ENCODE assay signal across 6 cellular contexts in the genomic region with DNA sequence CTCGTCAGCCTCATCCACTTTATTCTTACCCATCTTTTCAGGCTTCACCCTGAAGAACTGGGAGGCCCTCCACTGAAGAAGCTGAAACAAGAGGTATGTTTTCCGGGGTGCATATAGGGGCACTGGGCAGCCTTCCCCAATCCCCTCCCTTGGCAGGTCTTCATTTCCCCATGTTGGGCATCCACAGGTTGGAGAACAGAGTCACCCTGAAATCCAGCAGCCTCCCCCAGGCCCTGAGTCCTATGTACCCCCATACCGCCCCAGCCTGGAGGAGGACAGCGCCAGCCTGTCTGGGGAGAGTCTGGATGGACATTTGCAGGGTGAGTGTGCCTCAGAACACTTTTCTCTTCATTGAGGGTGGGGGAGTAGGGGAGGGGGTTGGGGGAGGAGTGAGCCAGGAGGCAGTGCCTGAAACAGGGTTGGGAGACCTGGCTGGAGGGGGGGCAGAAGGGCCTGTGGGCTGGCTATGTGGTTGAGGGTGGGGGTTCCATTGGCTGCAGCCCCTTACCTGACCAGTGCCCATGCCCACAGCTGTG. TPM values are rescaled to one million over a fixed set of nuclear protein-coding genes. Genes with fewer than 3 reads are reported as not detected.
DNase-seq lines count a peak whose midpoint lies in the region; TF ChIP-seq lines count a peak whose summit lies in the region.

No MANE protein-coding gene starts in this region.

- peak; percentile 61 for DNase-seq in activated CD8-positive, alpha-beta memory T cell treated with anti-CD3 and anti-CD28 coated beads for 24 hours
- no peak for DNase-seq in activated CD8-positive, alpha-beta memory T cell treated with anti-CD3 and anti-CD28 coated beads, Interleukin-2, amount 50 U/mL, for 4 hours
- DNase-seq in endothelial cell (ENCODE audit: low spot score) (no peak), GM03348 (ENCODE audit: low spot score) (no peak), DMS 273 (lab: John Stamatoyannopoulos, UW; ENCODE audit: unreplicated experiment) (no peak)

- peak overlapping the region; percentile 25 for H3K27ac ChIP-seq in temporal lobe (ENCODE audit: low read depth, low read length)

- peaks cover 29% of the 10 kb centered on the region for H3K4me1 Mint-ChIP-seq in endothelial cell (ENCODE audit: unreplicated experiment)

- peaks cover 34% of the 10 kb centered on the region for H3K27me3 Mint-ChIP-seq in endothelial cell (ENCODE audit: unreplicated experiment)

- H3K27ac Mint-ChIP-seq in endothelial cell (ENCODE audit: unreplicated experiment), result peak overlapping the region; percentile 64

- H3K36me3 Mint-ChIP-seq in endothelial cell (ENCODE audit: low read depth, unreplicated experiment), result peaks cover 28% of the 10 kb centered on the region

- H3K9me3 Mint-ChIP-seq in endothelial cell (ENCODE audit: unreplicated experiment), result no peaks in the 10 kb centered on the region

- no peak for TF ChIP-seq CTCF in endothelial cell (IDR thresholded peaks at IDR 0.05; ENCODE audit: unreplicated experiment)

- H3K4me3 Mint-ChIP-seq in endothelial cell (ENCODE audit: unreplicated experiment), result peak overlapping the region; percentile 42

RNA-seq across cellular contexts. Expression of a gene that starts 4.0 kb away (rescaled TPM):
- 14.0 TPM for total RNA-seq in endothelial cell (ENCODE audit: unreplicated experiment)
- 16.0 TPM for total RNA-seq in temporal lobe

RNA-seq across cellular contexts. Expression of a gene that starts 14.4 kb away (rescaled TPM):
- total RNA-seq in endothelial cell (ENCODE audit: unreplicated experiment) (17.6 TPM), temporal lobe (6.1 TPM)

RNA-seq across cellular contexts. Expression of a gene that starts 18.2 kb away (rescaled TPM):
- total RNA-seq in endothelial cell (ENCODE audit: unreplicated experiment), result 139 TPM
- total RNA-seq in temporal lobe, result 4.9 TPM

RNA-seq across cellular contexts. Expression of a gene that starts 35.3 kb away (rescaled TPM):
- total RNA-seq in endothelial cell (ENCODE audit: unreplicated experiment) (24.7 TPM), temporal lobe (116 TPM)

RNA-seq across cellular contexts. Expression of a gene that starts 43.0 kb away (rescaled TPM):
- total RNA-seq in endothelial cell (ENCODE audit: unreplicated experiment), result 0.36 TPM
- not detected for total RNA-seq in temporal lobe

Comparison
In these comparisons a context has a peak if more than half of its experiments do, and no peak if none do; other contexts are left out.
1. RNA of a gene that starts 18.2 kb away (total RNA-seq): 139 TPM in endothelial cell (single experiment); 4.9 TPM in temporal lobe (single experiment); every median in the first group is over 10 times any median in the second.